ENCODE assay signal across 1 cellular context in the genomic region with DNA sequence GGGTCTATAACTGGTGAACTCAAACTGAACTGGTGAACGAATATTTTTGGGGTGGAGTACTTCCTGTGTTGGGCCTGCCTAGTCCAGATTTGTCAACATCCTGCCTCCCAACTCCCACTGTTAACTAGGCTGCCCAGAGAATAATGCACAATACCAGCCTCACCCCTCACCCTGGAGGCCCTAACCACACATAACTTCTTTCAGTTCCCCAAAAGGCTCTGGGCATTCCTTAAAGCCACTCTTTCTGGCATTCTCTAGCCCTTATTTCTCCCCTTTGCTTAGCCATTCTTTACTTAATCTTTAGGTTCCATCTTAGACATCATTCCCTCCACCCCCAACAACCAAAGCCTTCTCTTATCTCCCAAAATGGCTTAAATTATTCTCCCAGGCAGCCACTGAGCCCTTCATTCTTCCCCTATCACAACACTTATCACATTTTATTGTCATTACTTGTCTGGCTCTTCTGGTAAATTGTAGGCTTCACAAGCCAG.
TF ChIP-seq lines count a peak whose summit lies in the region.

No MANE protein-coding gene starts in this region.

TF ChIP-seq in GM12878, 131 proteins besides CTCF, POLR2A, EP300 and RAD21 (continued from another document):
- TF ChIP-seq, protein P1, sequence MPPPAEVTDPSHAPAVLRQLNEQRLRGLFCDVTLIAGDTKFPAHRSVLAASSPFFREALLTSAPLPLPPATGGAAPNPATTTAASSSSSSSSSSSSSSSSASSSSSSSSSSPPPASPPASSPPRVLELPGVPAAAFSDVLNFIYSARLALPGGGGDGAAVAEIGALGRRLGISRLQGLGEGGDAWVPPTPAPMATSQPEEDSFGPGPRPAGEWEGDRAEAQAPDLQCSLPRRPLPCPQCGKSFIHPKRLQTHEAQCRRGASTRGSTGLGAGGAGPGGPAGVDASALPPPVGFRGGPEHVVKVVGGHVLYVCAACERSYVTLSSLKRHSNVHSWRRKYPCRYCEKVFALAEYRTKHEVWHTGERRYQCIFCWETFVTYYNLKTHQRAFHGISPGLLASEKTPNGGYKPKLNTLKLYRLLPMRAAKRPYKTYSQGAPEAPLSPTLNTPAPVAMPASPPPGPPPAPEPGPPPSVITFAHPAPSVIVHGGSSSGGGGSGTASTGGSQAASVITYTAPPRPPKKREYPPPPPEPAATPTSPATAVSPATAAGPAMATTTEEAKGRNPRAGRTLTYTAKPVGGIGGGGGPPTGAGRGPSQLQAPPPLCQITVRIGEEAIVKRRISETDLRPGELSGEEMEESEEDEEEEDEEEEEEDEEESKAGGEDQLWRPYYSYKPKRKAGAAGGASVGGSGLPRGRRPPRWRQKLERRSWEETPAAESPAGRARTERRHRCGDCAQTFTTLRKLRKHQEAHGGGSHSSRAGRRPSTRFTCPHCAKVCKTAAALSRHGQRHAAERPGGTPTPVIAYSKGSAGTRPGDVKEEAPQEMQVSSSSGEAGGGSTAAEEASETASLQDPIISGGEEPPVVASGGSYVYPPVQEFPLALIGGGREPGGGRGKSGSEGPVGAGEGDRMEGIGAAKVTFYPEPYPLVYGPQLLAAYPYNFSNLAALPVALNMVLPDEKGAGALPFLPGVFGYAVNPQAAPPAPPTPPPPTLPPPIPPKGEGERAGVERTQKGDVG (CRISPR knock-in tag; IDR thresholded peaks at IDR 0.05): no peak
- TF ChIP-seq ZNF622 (IDR thresholded peaks at IDR 0.05) (no peak), ZBED1 (IDR thresholded peaks at IDR 0.05; ENCODE audit: borderline replicate concordance) (no peak), ZNF217 (IDR thresholded peaks at IDR 0.05) (no peak), NR2C2 (IDR thresholded peaks at IDR 0.05; ENCODE audit: borderline replicate concordance, control insufficient read depth, insufficient read length, low read depth) (no peak), KAT2A (conservative IDR thresholded peaks at IDR 0.05; ENCODE audit: control insufficient read depth, low read depth, low read length) (no peak), BACH1 (IDR thresholded peaks at IDR 0.05; ENCODE audit: borderline replicate concordance) (no peak), NFIC (IDR thresholded peaks at IDR 0.05; ENCODE audit: low read depth, low read length) (no peak), RBBP5 (conservative IDR thresholded peaks at IDR 0.05) (no peak), POU2F2 (IDR thresholded peaks at IDR 0.05; ENCODE audit: borderline replicate concordance, low read depth, low read length) (no peak), GABPA (IDR thresholded peaks at IDR 0.05; ENCODE audit: low read depth) (no peak), SMAD5 (IDR thresholded peaks at IDR 0.05; ENCODE audit: low read depth) (no peak), SPI1 (IDR thresholded peaks at IDR 0.05; ENCODE audit: borderline replicate concordance, insufficient read depth, low read depth, low read length) (peak; percentile 86)
- TF ChIP-seq, protein P2, sequence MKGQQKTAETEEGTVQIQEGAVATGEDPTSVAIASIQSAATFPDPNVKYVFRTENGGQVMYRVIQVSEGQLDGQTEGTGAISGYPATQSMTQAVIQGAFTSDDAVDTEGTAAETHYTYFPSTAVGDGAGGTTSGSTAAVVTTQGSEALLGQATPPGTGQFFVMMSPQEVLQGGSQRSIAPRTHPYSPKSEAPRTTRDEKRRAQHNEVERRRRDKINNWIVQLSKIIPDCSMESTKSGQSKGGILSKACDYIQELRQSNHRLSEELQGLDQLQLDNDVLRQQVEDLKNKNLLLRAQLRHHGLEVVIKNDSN (IDR thresholded peaks at IDR 0.05; ENCODE audit: borderline replicate concordance, extremely low read length, insufficient read depth, low read depth, low read length): no peak
